21 cellular contexts compared by ENCODE assay signal in the genomic region with DNA sequence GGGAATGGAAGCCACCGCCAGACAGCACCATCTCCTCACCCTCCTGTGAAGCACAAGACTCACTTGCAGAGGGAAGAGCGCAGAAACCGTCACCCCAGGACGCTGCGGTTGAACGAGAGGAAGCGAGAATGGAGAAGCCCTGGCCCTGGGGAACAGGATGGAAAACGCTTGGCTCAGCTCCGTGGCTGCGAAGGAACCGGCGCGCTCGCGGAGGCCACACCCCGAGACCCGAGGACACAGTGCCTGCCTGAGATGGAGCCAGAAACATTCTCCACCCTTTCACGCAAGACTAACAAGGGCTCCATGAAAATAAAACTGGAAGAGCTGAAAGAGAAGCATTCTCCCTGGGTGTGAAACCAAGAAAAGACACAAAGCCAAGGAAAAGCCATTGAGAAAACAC.
"Had no signal": no experiment of that assay in that cellular context is flagged by ENCODE, and none has a peak within 500 bp of the region (broad histone marks: within the 10 kb centered on the region; RNA-seq: fewer than 3 reads in every experiment).

No MANE protein-coding gene starts in this region.

- DNase-seq: colonic mucosa; cortex of kidney; dermis blood vessel endothelial cell; dorsolateral prefrontal cortex; effector CD4-positive, alpha-beta T cell; effector CD8-positive, alpha-beta T cell; effector memory CD4-positive, alpha-beta T cell; effector memory CD8-positive, alpha-beta T cell; endodermal cell; erythroblast; esophagus squamous epithelium; foreskin fibroblast; foreskin keratinocyte; foreskin melanocyte; gastrocnemius medialis; glutamatergic neuron; head of caudate nucleus; heart left ventricle; heart right ventricle had no signal

- ATAC-seq: effector memory CD8-positive, alpha-beta T cell; esophagus mucosa; foreskin keratinocyte; gastrocnemius medialis; gastroesophageal sphincter; heart right ventricle had no signal
